Comparison of ENCODE assay signal across 26 cellular contexts in the genomic region with DNA sequence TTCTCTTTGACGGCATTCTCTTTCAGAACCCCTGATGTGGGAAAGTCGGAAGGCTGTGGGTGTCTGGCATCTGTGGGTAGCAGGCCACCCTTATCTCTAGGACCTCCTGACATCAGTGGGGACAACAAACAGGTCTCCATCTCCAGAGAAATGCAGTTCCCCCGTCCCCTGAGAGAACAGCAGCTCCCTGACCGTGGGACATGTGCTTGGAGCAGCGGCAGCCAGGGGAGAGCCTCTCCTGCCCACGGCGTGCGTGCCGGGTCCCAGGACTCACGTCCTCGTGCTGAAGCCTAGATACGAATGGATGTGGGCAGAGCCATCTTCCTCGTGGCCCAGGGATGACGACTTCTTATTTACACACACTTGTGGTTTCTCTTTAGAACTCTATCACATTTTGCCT.
DNase-seq lines count a peak whose midpoint lies in the region; ATAC-seq, FAIRE-seq and TF ChIP-seq lines count a peak whose summit lies in the region.
"Had no signal": no experiment of that assay in that cellular context is flagged by ENCODE, and none has a peak within 500 bp of the region (broad histone marks: within the 10 kb centered on the region; RNA-seq: fewer than 3 reads in every experiment).

No MANE protein-coding gene starts in this region.

- no peaks in the 10 kb centered on the region for H3K36me3 ChIP-seq in BE2C
- no peaks in the 10 kb centered on the region for H3K36me3 ChIP-seq in HEK293 (ENCODE audit: control insufficient read depth in 2 of 2, insufficient read depth in 1 of 2, low read length in 2 of 2)
- no peaks in the 10 kb centered on the region for H3K36me3 ChIP-seq in H1 (ENCODE audit: control insufficient read depth in 2 of 4, insufficient read depth in 4 of 4, low read length in 3 of 4)
- no peaks in the 10 kb centered on the region for H3K36me3 ChIP-seq in neuronal stem cell (replicated peaks in 1 of 2; ENCODE audit: control insufficient read depth in 2 of 2, insufficient read depth in 2 of 2, low read length in 2 of 2)
- H3K36me3 ChIP-seq: BLaER1 treated with 17β-estradiol and CSF1 and Interleukin-3, amounts not matched to agents 10 nM and 100 nM had no signal

- H3K4me2 ChIP-seq in H1 (ENCODE audit: insufficient read depth in 1 of 2, low read depth in 2 of 2, low read length in 2 of 2), result no peak overlapping the region
- H3K4me2 ChIP-seq in neuronal stem cell (ENCODE audit: insufficient read depth, low read length, poor library complexity, severe bottlenecking), result no peak overlapping the region
- no peak overlapping the region for H3K4me2 ChIP-seq in H9 (ENCODE audit: insufficient read depth, insufficient read length, low read length)
- H3K4me2 ChIP-seq: BLaER1 treated with 17β-estradiol and CSF1 and Interleukin-3, amounts not matched to agents 10 nM and 100 nM had no signal

- H2BK15ac ChIP-seq in H1 (ENCODE audit: low read length) (no peak overlapping the region), neuronal stem cell (ENCODE audit: low read length) (no peak overlapping the region), H9 (ENCODE audit: low read depth, low read length) (no peak overlapping the region)

- peak overlapping the region; percentile 28; the same call in 1 of the 2 replicates for H2BK5ac ChIP-seq in H1 (ENCODE audit: low read depth, low read length)
- no peak overlapping the region for H2BK5ac ChIP-seq in neuronal stem cell (ENCODE audit: low read length)
- no peak overlapping the region for H2BK5ac ChIP-seq in H9 (ENCODE audit: insufficient read length, low read length)

- peak overlapping the region; percentile 34 for H4K91ac ChIP-seq in H1 (replicated peaks; ENCODE audit: insufficient read length, low read length)
- no peak overlapping the region for H4K91ac ChIP-seq in neuronal stem cell (ENCODE audit: low read depth, low read length, poor library complexity)
- no peak overlapping the region for H4K91ac ChIP-seq in H9 (ENCODE audit: insufficient read length, low read depth, low read length)

- H3K79me1 ChIP-seq in H1 (ENCODE audit: low read depth, low read length) (no peaks in the 10 kb centered on the region), neuronal stem cell (ENCODE audit: low read depth, low read length) (no peaks in the 10 kb centered on the region), H9 (ENCODE audit: insufficient read depth, low read depth, low read length, poor library complexity, severe bottlenecking) (no peaks in the 10 kb centered on the region)

- H3T11ph ChIP-seq in H9 (ENCODE audit: low read length), result no peak overlapping the region

- WGBS in H1 (ENCODE audit: extremely low coverage in 1 of 2, insufficient coverage in 1 of 2, insufficient read length in 1 of 2, insufficient replicate concordance in 2 of 2, low coverage in 1 of 2, low lambda C conversion rate in 2 of 2, missing lambda C conversion rate in 1 of 2), 2 experiments, result 91% methylated on average over 14 of the region's 14 CpGs; no CpG with 5 or more reads in 1 of the 2 experiments
- no CpG with 5 or more reads among the region's 14 CpGs for WGBS in neuronal stem cell (ENCODE audit: extremely low coverage in 2 of 2, insufficient read length in 2 of 2, insufficient replicate concordance in 1 of 2), 2 donors
- WGBS in H9 (ENCODE audit: extremely low coverage, insufficient read length, low lambda C conversion rate), result no CpG with 5 or more reads among the region's 14 CpGs

- H3K9ac ChIP-seq in H1 (replicated peaks in 1 of 4; ENCODE audit: extremely low read depth in 1 of 4, low read depth in 3 of 4, low read length in 3 of 4) (no peak overlapping the region), neuronal stem cell (ENCODE audit: low read depth, low read length, poor library complexity) (no peak overlapping the region), H9 (ENCODE audit: extremely low read depth, insufficient read length, low read length) (no peak overlapping the region)
- H3K9ac ChIP-seq: BLaER1 treated with 17β-estradiol and CSF1 and Interleukin-3, amounts not matched to agents 10 nM and 100 nM had no signal

- H2AFZ ChIP-seq in H1 (ENCODE audit: low read length) (no peak overlapping the region), neuronal stem cell (ENCODE audit: low read length) (no peak overlapping the region), H9 (ENCODE audit: low read length) (no peak overlapping the region)

- peaks cover 6% of the 10 kb centered on the region for H3K27me3 Mint-ChIP-seq in H9 (ENCODE audit: low read depth)
- H3K27me3 Mint-ChIP-seq: CD4-positive, alpha-beta T cell had no signal

- H2BK120ac ChIP-seq in H1 (replicated peaks; ENCODE audit: low read depth, low read length) (no peak overlapping the region), neuronal stem cell (ENCODE audit: low read depth, low read length) (no peak overlapping the region), H9 (ENCODE audit: low read depth, low read length, poor library complexity, severe bottlenecking) (no peak overlapping the region)

- H3K36me3 Mint-ChIP-seq in H9 (ENCODE audit: insufficient read depth in 1 of 3, low read depth in 3 of 3), result no peaks in the 10 kb centered on the region; a peak in 1 of 7 replicates
- H3K36me3 Mint-ChIP-seq: CD8-positive, alpha-beta T cell had no signal

- H3K4ac ChIP-seq in H1 (replicated peaks; ENCODE audit: insufficient read length, low read depth, low read length) (peak overlapping the region; percentile 47), neuronal stem cell (ENCODE audit: low read length) (no peak overlapping the region), H9 (ENCODE audit: low read depth, low read length) (no peak overlapping the region)

- no peak for TF ChIP-seq EP300 in H1 (IDR thresholded peaks at IDR 0.05; ENCODE audit: borderline replicate concordance in 1 of 2, low read depth in 2 of 2, low read length in 2 of 2)

- H3K56ac ChIP-seq in H1 (replicated peaks; ENCODE audit: insufficient read length, low read depth, low read length) (no peak overlapping the region), H9 (ENCODE audit: insufficient read length, low read depth, low read length) (no peak overlapping the region)

- no peak for ATAC-seq in HG02852 (IDR thresholded peaks at IDR 0.05; ENCODE audit: unreplicated experiment)
- no peak for ATAC-seq in GM18870 (IDR thresholded peaks at IDR 0.05; ENCODE audit: unreplicated experiment)
- ATAC-seq: CD8-positive, alpha-beta T cell; GM12878 had no signal

- H3K23ac ChIP-seq in H1 (ENCODE audit: insufficient read length) (no peak overlapping the region), neuronal stem cell (ENCODE audit: low read depth, low read length, poor library complexity) (no peak overlapping the region), H9 (ENCODE audit: insufficient read length, low read depth, low read length) (no peak overlapping the region)

- DNase-seq in BE2C, result peak; percentile 8
- DNase-seq in H1 (ENCODE audit: low read depth in 1 of 2, low spot score in 2 of 2), result no peak
- no peak for DNase-seq in neuronal stem cell (ENCODE audit: low spot score)
- DNase-seq in T1000 (lab: John Stamatoyannopoulos, UW), result no peak
- no peak for DNase-seq in H9
- DNase-seq: 8988T; ACHN; CD4-positive, alpha-beta T cell; CD8-positive, alpha-beta T cell; DMS 273 treated with DMSO at 0.1 percent for 48 hours; DMS153; DMS53; DMS79; DND-41; EL; GDM1 had no signal

- peaks cover 28% of the 10 kb centered on the region in 2 experiments for H3K4me1 Mint-ChIP-seq in H9

- TF ChIP-seq POLR2A in H1 (IDR thresholded peaks at IDR 0.05; ENCODE audit: control extremely low read depth in 1 of 2, low read depth in 2 of 2, low read length in 2 of 2), result no peak

- H3K9me3 ChIP-seq in BE2C (no peaks in the 10 kb centered on the region), HEK293 (ENCODE audit: control insufficient read depth, insufficient read depth, low read depth, low read length) (no peaks in the 10 kb centered on the region), H1 (ENCODE audit: insufficient read depth in 2 of 2, low read depth in 1 of 2, low read length in 1 of 2) (no peaks in the 10 kb centered on the region), neuronal stem cell (replicated peaks in 1 of 2; ENCODE audit: control insufficient read depth in 2 of 2, insufficient read depth in 1 of 2, low read depth in 1 of 2, low read length in 2 of 2) (no peaks in the 10 kb centered on the region), H9 (ENCODE audit: control insufficient read depth, low read depth, low read length) (no peaks in the 10 kb centered on the region)
- H3K9me3 ChIP-seq: BLaER1 treated with 17β-estradiol and CSF1 and Interleukin-3, amounts not matched to agents 10 nM and 100 nM had no signal

- no peak overlapping the region for H3K27ac ChIP-seq in HEK293 (ENCODE audit: extremely low read depth, low read depth, low read length)
- no peak overlapping the region for H3K27ac ChIP-seq in H1 (ENCODE audit: low read depth, low read length)
- H3K27ac ChIP-seq in neuronal stem cell (replicated peaks; ENCODE audit: low read length), result no peak overlapping the region
- H3K27ac ChIP-seq in H9 (ENCODE audit: insufficient read length, low read depth, low read length), result no peak overlapping the region
- H3K27ac ChIP-seq: BLaER1 treated with 17β-estradiol and CSF1 and Interleukin-3, amounts not matched to agents 10 nM and 100 nM; C4-2B had no signal

- H3K4me1 ChIP-seq in BE2C (peaks cover 3% of the 10 kb centered on the region; the same call in 1 of the 2 replicates), HEK293 (ENCODE audit: control insufficient read depth, insufficient read depth, low read length) (no peaks in the 10 kb centered on the region), H1 (replicated peaks in 1 of 4; ENCODE audit: control insufficient read depth in 3 of 4, insufficient read depth in 4 of 4, low read length in 3 of 4) (peaks cover under 1 to 2% (median 2%) of the 10 kb centered on the region in 4 experiments; a peak in 6 of 7 replicates), neuronal stem cell (ENCODE audit: control insufficient read depth in 2 of 2, insufficient read depth in 1 of 2, low read depth in 1 of 2, low read length in 2 of 2) (peaks cover 0 to 3% of the 10 kb centered on the region in 2 donors), H9 (ENCODE audit: insufficient read depth, low read length) (peaks cover 7% of the 10 kb centered on the region; the same call in 1 of the 2 replicates)
- H3K4me1 ChIP-seq: BLaER1 treated with 17β-estradiol and CSF1 and Interleukin-3, amounts not matched to agents 10 nM and 100 nM had no signal

- no peak overlapping the region for H4K5ac ChIP-seq in H1 (ENCODE audit: insufficient read length, low read depth, low read length)
- no peak overlapping the region for H4K5ac ChIP-seq in H9 (ENCODE audit: insufficient read length, low read depth, low read length)

- H3K27me3 ChIP-seq in BE2C (no peaks in the 10 kb centered on the region), H1 (replicated peaks in 1 of 4; ENCODE audit: control insufficient read depth in 3 of 4, extremely low read depth in 1 of 4, insufficient read depth in 3 of 4, low read length in 3 of 4) (0 out of 7 replicates have a peak, but pooled peaks cover 0 to 6% (median 0%) of the 10 kb centered on the region in 4 experiments), neuronal stem cell (ENCODE audit: control insufficient read depth in 3 of 3, insufficient read depth in 3 of 3, low read depth in 1 of 3, low read length in 3 of 3) (peaks cover 0 to 33% (median 0%) of the 10 kb centered on the region in 3 experiments), H9 (ENCODE audit: insufficient read depth, low read length) (no peaks in the 10 kb centered on the region)
- H3K27me3 ChIP-seq: BLaER1 treated with 17β-estradiol and CSF1 and Interleukin-3, amounts not matched to agents 10 nM and 100 nM had no signal

- H3K79me2 ChIP-seq in H1 (ENCODE audit: control insufficient read depth in 1 of 2, insufficient read depth in 2 of 2, low read length in 2 of 2) (no peaks in the 10 kb centered on the region), H9 (ENCODE audit: insufficient read depth, low read length) (no peaks in the 10 kb centered on the region)

- POLR2A ChIA-PET in HEK293 (lab: Yijun Ruan, JAX) (no interaction called here), H1 (lab: Charles Lee; ENCODE audit: partially characterized antibody) (no interaction called here)

- no peak overlapping the region for H3K4me3 ChIP-seq in BE2C (ENCODE audit: low read depth, low read length)
- H3K4me3 ChIP-seq in HEK293 (ENCODE audit: low read depth, low read length), result no peak overlapping the region
- H3K4me3 ChIP-seq in H1 (ENCODE audit: extremely low read depth in 1 of 4, insufficient read depth in 2 of 4, low read depth in 3 of 4, low read length in 4 of 4), result no peak overlapping the region
- no peak overlapping the region for H3K4me3 ChIP-seq in neuronal stem cell (ENCODE audit: low read length in 2 of 2)
- H3K4me3 ChIP-seq: BLaER1 treated with 17β-estradiol and CSF1 and Interleukin-3, amounts not matched to agents 10 nM and 100 nM; GM12878 had no signal

- TF ChIP-seq RAD21 in H1 (IDR thresholded peaks at IDR 0.05 in 1 of 2, conservative IDR thresholded peaks at IDR 0.05 in 1 of 2; ENCODE audit: low read depth in 2 of 2, low read length in 2 of 2), result no peak

- H3K4me3 Mint-ChIP-seq in H9, result no peak overlapping the region
- H3K4me3 Mint-ChIP-seq: CD4-positive, alpha-beta T cell; CD8-positive, alpha-beta T cell had no signal

- H2AK5ac ChIP-seq in H1 (ENCODE audit: low read depth, low read length) (no peak overlapping the region), neuronal stem cell (ENCODE audit: low read depth, low read length) (no peak overlapping the region), H9 (ENCODE audit: insufficient read length, low read length) (no peak overlapping the region)

- TF ChIP-seq CTCF in BE2C (IDR thresholded peaks at IDR 0.05; ENCODE audit: low read depth, low read length) (no peak), HEK293 (tag by site-specific recombination; IDR thresholded peaks at IDR 0.05) (no peak), H1 (IDR thresholded peaks at IDR 0.05; ENCODE audit: control extremely low read depth in 1 of 3, insufficient read depth in 1 of 3, low read depth in 1 of 3, low read length in 3 of 3) (no peak), H9 (conservative IDR thresholded peaks at IDR 0.05) (no peak)

- CTCF ChIA-PET in HEK293 (lab: Yijun Ruan, JAX) (interaction anchor here (1.0 to 1.1 kb wide), 2 partner anchors 127 to 516 kb away, joined by 3 to 4 read pairs; no protein-coding TSS in a partner anchor), H1 (lab: Charles Lee; ENCODE audit: partially characterized antibody) (no interaction called here)

- H2BK20ac ChIP-seq in H1 (ENCODE audit: low read length) (peak overlapping the region; percentile 4; the same call in 1 of the 2 replicates), H9 (ENCODE audit: low read depth, low read length, poor library complexity, severe bottlenecking) (no peak overlapping the region)

- H2BK12ac ChIP-seq in H1 (ENCODE audit: low read depth, low read length) (peak overlapping the region; percentile 2; the same call in 1 of the 2 replicates), neuronal stem cell (ENCODE audit: low read length) (no peak overlapping the region), H9 (ENCODE audit: insufficient read length, low read depth, low read length) (no peak overlapping the region)

- H3K27ac Mint-ChIP-seq in H9, result no peak overlapping the region
- H3K27ac Mint-ChIP-seq: CD4-positive, alpha-beta T cell; CD8-positive, alpha-beta T cell had no signal

- H3K14ac ChIP-seq in H1 (ENCODE audit: insufficient read length) (no peak overlapping the region), neuronal stem cell (ENCODE audit: low read length) (peak overlapping the region; percentile 79), H9 (ENCODE audit: insufficient read depth, low read length) (no peak overlapping the region)

- H3K23me2 ChIP-seq in H1 (ENCODE audit: low read depth, low read length) (no peaks in the 10 kb centered on the region), H9 (ENCODE audit: insufficient read length, low read depth, low read length, poor library complexity, severe bottlenecking) (peaks cover 6% of the 10 kb centered on the region)

- H4K8ac ChIP-seq in H1 (ENCODE audit: extremely low read depth, insufficient read depth, low read length) (no peak overlapping the region), neuronal stem cell (ENCODE audit: low read depth, low read length) (no peak overlapping the region), H9 (replicated peaks; ENCODE audit: insufficient read length, low read depth, low read length) (no peak overlapping the region)

- H4K20me1 ChIP-seq in H1 (replicated peaks in 1 of 2; ENCODE audit: control insufficient read depth in 1 of 2, insufficient read depth in 2 of 2, low read length in 2 of 2) (no peaks in the 10 kb centered on the region), H9 (ENCODE audit: control insufficient read depth, insufficient read depth, insufficient read length) (no peaks in the 10 kb centered on the region)
- H4K20me1 ChIP-seq: BLaER1 treated with 17β-estradiol and CSF1 and Interleukin-3, amounts not matched to agents 10 nM and 100 nM had no signal

- H3K18ac ChIP-seq in H1 (ENCODE audit: extremely low read depth, low read length) (no peak overlapping the region), neuronal stem cell (ENCODE audit: low read length) (no peak overlapping the region), H9 (ENCODE audit: insufficient read length, low read depth, low read length) (no peak overlapping the region)

- H3K9me3 Mint-ChIP-seq in H9, result no peaks in the 10 kb centered on the region
- H3K9me3 Mint-ChIP-seq: CD4-positive, alpha-beta T cell; CD8-positive, alpha-beta T cell had no signal

- FAIRE-seq in H1 (lab: Jason Lieb, UNC), result no peak
- FAIRE-seq: A204.1, GM12878, GM12892, GM18507, GM19239 had no signal
